Comparison of ENCODE assay signal across 22 cellular contexts in the genomic region with DNA sequence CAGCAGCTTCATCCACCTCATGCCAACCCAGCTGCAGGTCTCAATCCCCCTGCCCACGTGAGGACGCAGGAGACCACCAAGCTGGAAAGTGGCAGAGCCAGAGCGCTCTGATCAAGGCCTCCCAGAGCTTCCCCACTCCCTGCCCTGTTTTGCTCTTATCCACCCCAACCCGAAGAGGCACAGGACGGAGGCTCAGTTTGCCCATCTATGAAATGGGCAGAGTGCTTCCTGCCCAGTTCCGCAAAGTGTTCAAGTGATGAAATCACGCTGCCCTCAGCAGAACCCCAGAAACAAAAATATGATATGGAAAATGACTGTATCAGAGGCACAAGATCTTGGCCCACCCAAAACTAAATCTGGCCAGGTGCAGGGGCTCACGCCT. TPM values are rescaled to one million over a fixed set of nuclear protein-coding genes. Genes with fewer than 3 reads are reported as not detected.
"Had no signal": no experiment of that assay in that cellular context is flagged by ENCODE, and none has a peak within 500 bp of the region (broad histone marks: within the 10 kb centered on the region; RNA-seq: fewer than 3 reads in every experiment).

No MANE protein-coding gene starts in this region.

- H3K27me3 Mint-ChIP-seq: activated T-helper 17 cell treated with anti-CD3 and anti-CD28 coated beads, Interleukin-2, amount 50 U/mL, for 72 hours had no signal

- H3K9me3 Mint-ChIP-seq: activated CD4-positive, alpha-beta memory T cell treated with anti-CD3 and anti-CD28 coated beads for 36 hours; activated naive CD8-positive, alpha-beta T cell treated with anti-CD3 and anti-CD28 coated beads, Interleukin-2, amount 10 ng/mL, durations not matched to agents 7 days and 5 days; activated T-helper 17 cell treated with anti-CD3 and anti-CD28 coated beads, Interleukin-2, amount 50 U/mL, for 72 hours; neural progenitor cell; stimulated activated effector memory CD8-positive, alpha-beta T cell treated with anti-CD3 and anti-CD28 coated beads, Interleukin-12 subunit alpha, Interleukin-12 subunit beta, amount 100 ng/mL, for 72 hours had no signal

- H3K4me1 Mint-ChIP-seq: activated T-helper 17 cell treated with anti-CD3 and anti-CD28 coated beads, Interleukin-2, amount 50 U/mL, for 72 hours had no signal

- H3K36me3 Mint-ChIP-seq: activated CD4-positive, alpha-beta memory T cell treated with anti-CD3 and anti-CD28 coated beads for 36 hours; activated naive CD8-positive, alpha-beta T cell treated with anti-CD3 and anti-CD28 coated beads, Interleukin-2, amount 10 ng/mL, durations not matched to agents 7 days and 5 days; naive thymus-derived CD4-positive, alpha-beta T cell; neural progenitor cell had no signal

- H3K36me3 ChIP-seq: neural progenitor cell, ovary, WERI-Rb-1 had no signal

- ATAC-seq: activated T-helper 17 cell treated with anti-CD3 and anti-CD28 coated beads, Interleukin-2, amount 50 U/mL, for 72 hours; naive thymus-derived CD4-positive, alpha-beta T cell; sciatic nerve; stimulated activated effector memory CD8-positive, alpha-beta T cell treated with anti-CD3 and anti-CD28 coated beads, Interleukin-12 subunit alpha, Interleukin-12 subunit beta, amount 100 ng/mL, for 72 hours had no signal

- H3K9me3 ChIP-seq: esophagus squamous epithelium, ovary had no signal

- H3K27me3 ChIP-seq: brain microvascular endothelial cell, esophagus squamous epithelium, neural progenitor cell, ovary had no signal

- H3K27ac ChIP-seq: brain microvascular endothelial cell, coronary artery, esophagus squamous epithelium, neural progenitor cell, ovary, WERI-Rb-1 had no signal

- H3K4me1 ChIP-seq: neural progenitor cell had no signal

- DNase-seq: activated CD4-positive, alpha-beta memory T cell treated with anti-CD3 and anti-CD28 coated beads for 36 hours; activated CD4-positive, alpha-beta T cell treated with anti-CD3 and anti-CD28 coated beads for 4 hours; activated naive CD4-positive, alpha-beta T cell; activated naive CD8-positive, alpha-beta T cell treated with anti-CD3 and anti-CD28 coated beads, Interleukin-2, amount 10 ng/mL, durations not matched to agents 7 days and 5 days; activated T-cell treated with anti-CD3 and anti-CD28 coated beads for 4 hours; brain microvascular endothelial cell; central memory CD4-positive, alpha-beta T cell; effector CD8-positive, alpha-beta T cell; esophagus squamous epithelium; naive thymus-derived CD4-positive, alpha-beta T cell; ovary; stimulated activated CD4-positive, alpha-beta T cell treated with anti-CD3 and anti-CD28 coated beads, Interleukin-4, amount 100 ng/mL, for 24 hours; WERI-Rb-1 had no signal

- H3K4me3 ChIP-seq: coronary artery, esophagus squamous epithelium, neural progenitor cell, ovary, smooth muscle cell had no signal

- H3K27ac Mint-ChIP-seq: activated CD4-positive, alpha-beta memory T cell treated with anti-CD3 and anti-CD28 coated beads for 36 hours; activated naive CD8-positive, alpha-beta T cell treated with anti-CD3 and anti-CD28 coated beads, Interleukin-2, amount 10 ng/mL, durations not matched to agents 7 days and 5 days; activated T-helper 17 cell treated with anti-CD3 and anti-CD28 coated beads, Interleukin-2, amount 50 U/mL, for 72 hours; naive thymus-derived CD4-positive, alpha-beta T cell; neural progenitor cell; stimulated activated effector memory CD8-positive, alpha-beta T cell treated with anti-CD3 and anti-CD28 coated beads, Interleukin-12 subunit alpha, Interleukin-12 subunit beta, amount 100 ng/mL, for 72 hours had no signal

- H3K4me3 Mint-ChIP-seq: activated CD4-positive, alpha-beta memory T cell treated with anti-CD3 and anti-CD28 coated beads for 36 hours; activated naive CD8-positive, alpha-beta T cell treated with anti-CD3 and anti-CD28 coated beads, Interleukin-2, amount 10 ng/mL, durations not matched to agents 7 days and 5 days; activated T-helper 17 cell treated with anti-CD3 and anti-CD28 coated beads, Interleukin-2, amount 50 U/mL, for 72 hours; naive thymus-derived CD4-positive, alpha-beta T cell; neural progenitor cell; stimulated activated effector memory CD8-positive, alpha-beta T cell treated with anti-CD3 and anti-CD28 coated beads, Interleukin-12 subunit alpha, Interleukin-12 subunit beta, amount 100 ng/mL, for 72 hours had no signal

RNA-seq across cellular contexts. Expression of gene LGALS2, which starts 7.9 kb away (rescaled TPM):
- total RNA-seq: activated CD4-positive, alpha-beta memory T cell treated with anti-CD3 and anti-CD28 coated beads for 36 hours; activated naive CD8-positive, alpha-beta T cell treated with anti-CD3 and anti-CD28 coated beads, Interleukin-2, amount 10 ng/mL, durations not matched to agents 7 days and 5 days; activated T-helper 17 cell treated with anti-CD3 and anti-CD28 coated beads, Interleukin-2, amount 50 U/mL, for 72 hours; esophagus squamous epithelium; glomerular endothelial cell; sciatic nerve; smooth muscle cell; T-helper 2 cell treated with Interferon-gamma antibody and Interleukin-4, amounts not matched to agents 100 ng/mL and 5 ng/mL, for 36 hours; ureter had no signal

RNA-seq across cellular contexts. Expression of gene CDC42EP1, which starts 11.7 kb away (rescaled TPM):
- polyA plus RNA-seq: naive thymus-derived CD4-positive, alpha-beta T cell had no signal
